In the genomic region with DNA sequence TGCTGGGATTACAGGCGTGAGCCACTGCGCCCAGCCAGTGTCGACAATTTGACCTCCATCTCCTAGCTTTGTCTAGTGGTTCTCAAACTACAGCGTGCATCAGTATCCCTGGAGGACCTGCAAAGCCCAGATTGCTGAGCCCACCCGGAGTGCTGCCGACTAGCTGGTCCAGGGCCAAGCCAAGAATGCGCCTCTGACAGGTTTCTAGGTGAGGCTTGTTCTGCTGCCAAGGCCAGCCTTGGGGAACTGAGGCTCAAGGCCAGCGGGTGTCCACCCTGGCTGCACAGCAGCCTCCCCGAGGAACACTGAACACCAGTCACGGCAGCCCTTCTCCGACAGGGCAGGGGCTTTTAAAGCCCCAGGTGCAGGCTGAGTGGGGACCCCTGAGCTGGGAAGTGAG, we compare ENCODE assay signal across 21 cellular contexts.
"Had no signal": no experiment of that assay in that cellular context is flagged by ENCODE, and none has a peak within 500 bp of the region (broad histone marks: within the 10 kb centered on the region; RNA-seq: fewer than 3 reads in every experiment).

No MANE protein-coding gene starts in this region.

- H3K27ac Mint-ChIP-seq: activated CD4-positive, alpha-beta T cell treated with anti-CD3 and anti-CD28 coated beads, Interleukin-2, amount 10 ng/mL, durations not matched to agents 24 days and 14 days; activated CD8-positive, alpha-beta T cell treated with anti-CD3 and anti-CD28 coated beads, Interleukin-2, amount 10 ng/mL, durations not matched to agents 7 days and 5 days; progenitor cell of endocrine pancreas; T-helper 2 cell treated with Interferon-gamma antibody and Interleukin-4, amounts not matched to agents 5 μg/mL and 100 μg/mL, for 36 hours had no signal

- H3K9me3 Mint-ChIP-seq: activated CD4-positive, alpha-beta T cell treated with anti-CD3 and anti-CD28 coated beads, Interleukin-2, amount 10 ng/mL, durations not matched to agents 24 days and 14 days; natural killer cell treated with Interleukin-12 subunit alpha and Interleukin-12 subunit beta and Interleukin-15 and Interleukin-18, amount 100 ng/mL, for 72 hours; T-helper 2 cell treated with Interferon-gamma antibody and Interleukin-4, amounts not matched to agents 5 μg/mL and 100 μg/mL, for 36 hours had no signal

- ATAC-seq: activated CD8-positive, alpha-beta T cell treated with anti-CD3 and anti-CD28 coated beads, Interleukin-2, amount 10 ng/mL, durations not matched to agents 7 days and 5 days had no signal

- H3K36me3 Mint-ChIP-seq: natural killer cell treated with Interleukin-12 subunit alpha and Interleukin-12 subunit beta and Interleukin-15 and Interleukin-18, amount 100 ng/mL, for 72 hours had no signal

- DNase-seq: activated CD4-positive, alpha-beta T cell treated with anti-CD3 and anti-CD28 coated beads, Interleukin-2, amount 10 ng/mL, durations not matched to agents 24 days and 14 days; activated CD4-positive, CD25-positive, alpha-beta regulatory T cell; activated CD8-positive, alpha-beta memory T cell treated with anti-CD3 and anti-CD28 coated beads, Interleukin-2, amount 50 U/mL, for 4 hours; activated CD8-positive, alpha-beta T cell treated with anti-CD3 and anti-CD28 coated beads, Interleukin-2, amount 10 ng/mL, durations not matched to agents 7 days and 5 days; activated naive CD4-positive, alpha-beta T cell treated with Interleukin-2 at 50 U/mL for 16 hours; effector CD4-positive, alpha-beta T cell; esophagus squamous epithelium; hypothalamus; kidney glomerular epithelial cell; mesendoderm; occipital lobe; stimulated activated CD4-positive, alpha-beta T cell treated with anti-CD3 and anti-CD28 coated beads, Interleukin-4, amount 100 ng/mL, for 24 hours; stimulated activated naive CD4-positive, alpha-beta T cell treated with Interleukin-2 at 50 U/mL for 16 hours had no signal

- H3K27ac ChIP-seq: cardiac muscle cell, right atrium auricular region, tibial nerve had no signal

- H3K27me3 Mint-ChIP-seq: activated CD4-positive, alpha-beta T cell treated with anti-CD3 and anti-CD28 coated beads, Interleukin-2, amount 10 ng/mL, durations not matched to agents 24 days and 14 days; natural killer cell treated with Interleukin-12 subunit alpha and Interleukin-12 subunit beta and Interleukin-15 and Interleukin-18, amount 100 ng/mL, for 72 hours had no signal

- H3K27me3 ChIP-seq: right atrium auricular region, tibial nerve had no signal

- H3K9me3 ChIP-seq: esophagus squamous epithelium, right atrium auricular region, tibial nerve had no signal

- H3K4me3 ChIP-seq: cardiac muscle cell, esophagus squamous epithelium, right atrium auricular region, skin epidermis, tibial nerve had no signal

- FAIRE-seq: colon had no signal

- H3K36me3 ChIP-seq: cardiac muscle cell, esophagus squamous epithelium, right atrium auricular region, tibial nerve had no signal

- H3K4me3 Mint-ChIP-seq: activated CD4-positive, alpha-beta T cell treated with anti-CD3 and anti-CD28 coated beads, Interleukin-2, amount 10 ng/mL, durations not matched to agents 24 days and 14 days; activated CD8-positive, alpha-beta T cell treated with anti-CD3 and anti-CD28 coated beads, Interleukin-2, amount 10 ng/mL, durations not matched to agents 7 days and 5 days; natural killer cell treated with Interleukin-12 subunit alpha and Interleukin-12 subunit beta and Interleukin-15 and Interleukin-18, amount 100 ng/mL, for 72 hours; T-helper 2 cell treated with Interferon-gamma antibody and Interleukin-4, amounts not matched to agents 5 μg/mL and 100 μg/mL, for 36 hours had no signal
